Comparison of ENCODE assay signal across 18 cellular contexts in the genomic region with DNA sequence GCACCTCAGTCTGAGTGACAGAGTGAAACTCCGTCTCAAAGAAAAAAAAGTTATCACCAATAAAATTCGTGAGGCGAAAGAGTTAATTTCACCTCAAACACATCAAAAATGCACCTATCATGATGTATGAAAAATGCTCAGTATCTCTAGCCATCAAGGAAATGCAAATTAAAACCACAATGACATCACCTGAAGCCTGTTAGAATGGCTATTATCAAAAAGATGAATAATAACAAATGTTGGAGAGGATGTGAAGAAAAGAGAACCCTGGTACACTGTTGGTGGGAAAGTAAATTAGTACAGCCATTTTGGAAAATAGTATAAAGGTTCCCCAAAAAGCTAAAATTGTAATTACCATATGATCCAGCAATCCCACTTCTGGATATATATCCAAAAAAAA. TPM values are rescaled to one million over a fixed set of nuclear protein-coding genes. Genes with fewer than 3 reads are reported as not detected.
"Had no signal": no experiment of that assay in that cellular context is flagged by ENCODE, and none has a peak within 500 bp of the region (broad histone marks: within the 10 kb centered on the region; RNA-seq: fewer than 3 reads in every experiment).

No MANE protein-coding gene starts in this region.

- ATAC-seq: Panc1 had no signal

- DNase-seq: KBM-7, MG63, NCI-H1092 treated with DMSO at 0.1 percent for 48 hours, NCI-H1436, NCI-H187, NCI-H2029, NCI-H2081 treated with DMSO at 0.1 percent for 48 hours, NCI-H2171, NCI-H226, NCI-H446, NCI-H510A, NCI-H524 treated with DMSO at 0.1 percent for 48 hours, NCI-H69, NCI-H774, SHP77, SK-N-SH had no signal

- H3K4me3 ChIP-seq: MG63 had no signal

- H3K9me3 ChIP-seq: MG63, SK-N-SH had no signal

RNA-seq across cellular contexts. Expression of a gene that starts 38.4 kb away (rescaled TPM):
- total RNA-seq: HT-29 had no signal
